17 cellular contexts compared by ENCODE assay signal in the genomic region with DNA sequence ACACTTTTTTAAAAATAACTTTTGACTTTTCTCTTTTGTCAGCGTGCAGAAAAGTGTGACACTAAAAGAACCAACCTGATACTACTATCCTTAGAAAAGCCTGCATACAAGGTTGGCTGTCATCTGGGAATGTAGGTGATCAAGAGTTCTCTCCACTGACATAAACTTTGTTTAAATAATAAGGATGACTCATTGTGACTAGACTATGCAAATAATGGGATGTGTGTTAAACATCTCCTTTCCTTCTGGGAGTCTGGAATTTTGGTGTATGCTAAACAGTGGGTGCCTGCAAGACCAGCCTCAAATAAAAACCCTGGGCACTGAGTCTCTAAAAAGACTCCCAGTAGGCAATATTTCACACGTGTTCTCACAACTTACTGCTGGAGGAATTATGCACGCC.
"Had no signal": no experiment of that assay in that cellular context is flagged by ENCODE, and none has a peak within 500 bp of the region (broad histone marks: within the 10 kb centered on the region; RNA-seq: fewer than 3 reads in every experiment).

No MANE protein-coding gene starts in this region.

- H3K4me1 ChIP-seq: adrenal gland, esophagus muscularis mucosa, left ventricle myocardium inferior, stomach, testis, upper lobe of left lung had no signal

- H3K27ac ChIP-seq: adrenal gland, esophagus muscularis mucosa, left ventricle myocardium inferior, stomach, testis, upper lobe of left lung had no signal

- H3K4me3 ChIP-seq: adrenal gland, esophagus muscularis mucosa, left ventricle myocardium inferior, stomach, testis, upper lobe of left lung had no signal

- H3K9me3 ChIP-seq: adrenal gland, esophagus muscularis mucosa, left ventricle myocardium inferior, stomach, testis, upper lobe of left lung had no signal

- ATAC-seq: natural killer cell had no signal

- H3K36me3 ChIP-seq: adrenal gland, esophagus muscularis mucosa, left ventricle myocardium inferior, stomach, upper lobe of left lung had no signal

- H3K27me3 ChIP-seq: adrenal gland, esophagus muscularis mucosa, stomach, testis, upper lobe of left lung had no signal

- FAIRE-seq: colon, endometrium, keratinocyte had no signal

- DNase-seq: activated CD4-positive, CD25-positive, alpha-beta regulatory T cell treated with anti-CD3 and anti-CD28 coated beads, Interleukin-2, amount 50 U/mL, for 72 hours; activated T-cell treated with anti-CD3 and anti-CD28 coated beads, Interleukin-2, amount 50 U/mL, for 1 hour; adrenal gland; hippocampal formation; left ventricle myocardium inferior; natural killer cell; retina; stimulated activated CD4-positive, alpha-beta T cell treated with anti-CD3 and anti-CD28 coated beads, Interleukin-12 subunit alpha, Interleukin-12 subunit beta, amount 100 ng/mL, for 4 hours; stimulated activated CD4-positive, alpha-beta T cell treated with anti-CD3 and anti-CD28 coated beads, Interleukin-2, amount 100 ng/mL, for 24 hours; stomach; T1000; testis; upper lobe of left lung had no signal
